23 cellular contexts compared by ENCODE assay signal in genomic region chr11:27626269-27626937, GRCh38.
"Had no signal": no experiment of that assay in that cellular context is flagged by ENCODE, and none has a peak within 500 bp of the region (broad histone marks: within the 10 kb centered on the region; RNA-seq: fewer than 3 reads in every experiment).

No MANE protein-coding gene starts in this region.

- H3K27ac Mint-ChIP-seq: effector memory CD8-positive, alpha-beta T cell; naive B cell; nephron had no signal

- H3K27ac ChIP-seq: epithelial cell of prostate, esophagus muscularis mucosa, gastrocnemius medialis, heart right ventricle, left ventricle myocardium inferior, lower lobe of right lung, parathyroid adenoma, prostate gland, skin epidermis, stomach, thoracic aorta, transverse colon had no signal

- H3K4me3 Mint-ChIP-seq: effector memory CD8-positive, alpha-beta T cell; naive B cell; nephron had no signal

- H3K9ac ChIP-seq: parathyroid adenoma had no signal

- H3K27me3 Mint-ChIP-seq: effector memory CD8-positive, alpha-beta T cell; naive B cell had no signal

- H3K79me2 ChIP-seq: parathyroid adenoma had no signal

- H3K36me3 ChIP-seq: esophagus muscularis mucosa, gastrocnemius medialis, heart right ventricle, left ventricle myocardium inferior, lower lobe of right lung, prostate gland, stomach, thoracic aorta, transverse colon had no signal

- H3K4me1 ChIP-seq: lower lobe of right lung, parathyroid adenoma, prostate gland, stomach, transverse colon had no signal

- H2AFZ ChIP-seq: parathyroid adenoma had no signal

- H3K4me3 ChIP-seq: esophagus muscularis mucosa, gastrocnemius medialis, heart right ventricle, left ventricle myocardium inferior, lower lobe of right lung, prostate gland, skin epidermis, stomach, thoracic aorta, transverse colon had no signal

- H3K9me3 Mint-ChIP-seq: nephron had no signal

- H3K27me3 ChIP-seq: esophagus muscularis mucosa, gastrocnemius medialis, heart right ventricle, stomach, transverse colon had no signal

- H3K9me3 ChIP-seq: esophagus muscularis mucosa, gastrocnemius medialis, heart right ventricle, left ventricle myocardium inferior, lower lobe of right lung, prostate gland, stomach, thoracic aorta, transverse colon had no signal

- ATAC-seq: effector memory CD8-positive, alpha-beta T cell; gastrocnemius medialis; heart right ventricle; lower lobe of right lung; sciatic nerve had no signal

- H3K36me3 Mint-ChIP-seq: naive B cell had no signal

- DNase-seq: effector memory CD8-positive, alpha-beta T cell; gastrocnemius medialis; heart right ventricle; hypothalamus; islet precursor cell; left ventricle myocardium inferior; lower lobe of right lung; mesenchymal stem cell; naive B cell; stimulated activated CD4-positive, alpha-beta T cell treated with anti-CD3 and anti-CD28 coated beads, Interleukin-2, amount 100 ng/mL, for 24 hours; stimulated activated CD4-positive, alpha-beta T cell treated with anti-CD3 and anti-CD28 coated beads, Interleukin-4, amount 100 ng/mL, for 4 hours; stimulated activated naive CD4-positive, alpha-beta T cell; stomach; substantia nigra; transverse colon had no signal
